Comparison of ENCODE assay signal across 8 cellular contexts in genomic region chr6:47134476-47135189, GRCh38.
DNase-seq lines count a peak whose midpoint lies in the region; ATAC-seq and TF ChIP-seq lines count a peak whose summit lies in the region.

No MANE protein-coding gene starts in this region.

- POLR2A ChIA-PET in Caco-2 (lab: Charles Lee), result no interaction called here

- H3K9me3 Mint-ChIP-seq in Caco-2 (ENCODE audit: unreplicated experiment), result no peaks in the 10 kb centered on the region

- H3K9ac ChIP-seq in adipocyte (ENCODE audit: low read length), result peak overlapping the region; percentile 27

- no peaks in the 10 kb centered on the region for H3K36me3 Mint-ChIP-seq in Caco-2 (ENCODE audit: insufficient read depth, unreplicated experiment)

- no peaks in the 10 kb centered on the region for H3K27me3 Mint-ChIP-seq in Caco-2 (ENCODE audit: insufficient read depth, unreplicated experiment)

- CTCF ChIA-PET in Caco-2 (lab: Charles Lee), result no interaction called here

- no peak overlapping the region for H3K4me3 ChIP-seq in Caco-2 (ENCODE audit: low read depth, low read length)
- H3K4me3 ChIP-seq in adipocyte (ENCODE audit: low read length), result peak overlapping the region; percentile 42
- H3K4me3 ChIP-seq in H7 (ENCODE audit: insufficient read depth, low read depth, low read length), result no peak overlapping the region

- H3K27ac Mint-ChIP-seq in Caco-2 (ENCODE audit: unreplicated experiment), result peak overlapping the region; percentile 81

- H3K9me3 ChIP-seq in Caco-2 (no peaks in the 10 kb centered on the region), adipocyte (ENCODE audit: control insufficient read depth, low read length) (no peaks in the 10 kb centered on the region)

- BruUV-seq in Caco-2 (replicated peaks; lab: Mats Ljungman, UMichigan), result no TSS peak

- H3K36me3 ChIP-seq in Caco-2 (ENCODE audit: control insufficient read depth, insufficient read depth, low read length) (no peaks in the 10 kb centered on the region), adipocyte (ENCODE audit: control insufficient read depth, insufficient read depth, low read length, severe bottlenecking) (no peaks in the 10 kb centered on the region), H7 (replicated peaks; ENCODE audit: control insufficient read depth, insufficient read depth, low read length) (no peaks in the 10 kb centered on the region)

- ATAC-seq in left colon, result peak; percentile 86
- ATAC-seq in GM21529 (IDR thresholded peaks at IDR 0.05; ENCODE audit: unreplicated experiment), result no peak
- ATAC-seq in GM21619 (IDR thresholded peaks at IDR 0.05; ENCODE audit: unreplicated experiment), result no peak

- intact Hi-C loops in Caco-2 (cut with micrococcal nuclease; ENCODE audit: unreplicated experiment) (loop anchor here (1.0 to 2.0 kb wide), 3 partner anchors 27 to 54 kb away; no protein-coding TSS in a partner anchor), left colon (cut with DNase I, micrococcal nuclease) (no loop called here)

- H3K4me1 Mint-ChIP-seq in Caco-2 (ENCODE audit: low read depth, unreplicated experiment), result peaks cover 48% of the 10 kb centered on the region

- no peaks in the 10 kb centered on the region for H3K27me3 ChIP-seq in Caco-2 (replicated peaks; ENCODE audit: control insufficient read depth, insufficient read depth, low read length)
- no peaks in the 10 kb centered on the region for H3K27me3 ChIP-seq in adipocyte (replicated peaks; ENCODE audit: control insufficient read depth, insufficient read depth, low read length)
- no peaks in the 10 kb centered on the region for H3K27me3 ChIP-seq in H7 (ENCODE audit: control insufficient read depth, insufficient read depth, low read length)

- DNase-seq in Caco-2, result peak; percentile 54 to 61
- DNase-seq in NCI-H146 (lab: John Stamatoyannopoulos, UW), result peak; percentile 91
- DNase-seq in adipocyte (ENCODE audit: low read depth), result peak; percentile 90
- no peak for DNase-seq in left colon
- DNase-seq in H7, result no peak
- DNase-seq in iPS-NIHi7 (ENCODE audit: extremely low spot score), result no peak

- peak overlapping the region; percentile 52 for H3K4me3 Mint-ChIP-seq in Caco-2 (ENCODE audit: unreplicated experiment)

- H3K4me1 ChIP-seq in Caco-2 (peaks cover 53% of the 10 kb centered on the region), adipocyte (ENCODE audit: control insufficient read depth, insufficient read depth, low read length) (peaks cover 36% of the 10 kb centered on the region)

- no peak for TF ChIP-seq CTCF in Caco-2 (IDR thresholded peaks at IDR 0.05; ENCODE audit: insufficient read depth in 1 of 2, low read depth in 1 of 2, low read length in 1 of 2, severe bottlenecking in 1 of 2, unreplicated experiment in 1 of 2)

Comparison
In these comparisons a context has a peak if more than half of its experiments do, and no peak if none do; other contexts are left out.
1. DNase-seq: peak in Caco-2 (2 of 2), NCI-H146 (single experiment) and adipocyte (single experiment); none in left colon (0 of 2), H7 (single experiment) and iPS-NIHi7 (single experiment).